11 cellular contexts compared by ENCODE assay signal in genomic region chr22:46579751-46580449, GRCh38. TPM values are rescaled to one million over a fixed set of nuclear protein-coding genes. Genes with fewer than 3 reads are reported as not detected.
DNase-seq lines count a peak whose midpoint lies in the region; ATAC-seq and TF ChIP-seq lines count a peak whose summit lies in the region.
"Had no signal": no experiment of that assay in that cellular context is flagged by ENCODE, and none has a peak within 500 bp of the region (broad histone marks: within the 10 kb centered on the region; RNA-seq: fewer than 3 reads in every experiment).

No MANE protein-coding gene starts in this region.

- peaks cover 9% of the 10 kb centered on the region for H3K27me3 Mint-ChIP-seq in dendritic cell treated with granulocyte-macrophage colony-stimulating factor and Interleukin-4, amounts not matched to agents 40 ng/mL and 50 ng/mL, for 4 days
- no peaks in the 10 kb centered on the region for H3K27me3 Mint-ChIP-seq in activated CD8-positive, alpha-beta T cell treated with anti-CD3 and anti-CD28 coated beads for 36 hours

- H3K9me3 Mint-ChIP-seq in dendritic cell treated with granulocyte-macrophage colony-stimulating factor and Interleukin-4, amounts not matched to agents 40 ng/mL and 50 ng/mL, for 4 days: no peaks in the 10 kb centered on the region
- no peaks in the 10 kb centered on the region for H3K9me3 Mint-ChIP-seq in activated CD8-positive, alpha-beta T cell treated with anti-CD3 and anti-CD28 coated beads for 36 hours

- POLR2A ChIA-PET in activated CD8-positive, alpha-beta T cell treated with anti-CD3 and anti-CD28 coated beads for 36 hours (lab: Charles Lee): no interaction called here

- no peak for TF ChIP-seq EP300 in stomach (IDR thresholded peaks at IDR 0.05)

- H3K14ac ChIP-seq in mesenchymal stem cell (ENCODE audit: low read length in 2 of 2): peak overlapping the region in 1 of 2 experiments; percentile 57

- H3K27me3 ChIP-seq in mesenchymal stem cell (ENCODE audit: control insufficient read depth in 1 of 2, insufficient read depth in 1 of 2, low read length in 2 of 2): peaks cover 0 to 4% of the 10 kb centered on the region in 2 experiments
- no peaks in the 10 kb centered on the region for H3K27me3 ChIP-seq in stomach

- H3K4me3 ChIP-seq in NB4 (ENCODE audit: low read depth, low read length): no peak overlapping the region
- H3K4me3 ChIP-seq in mesenchymal stem cell (ENCODE audit: insufficient read depth in 1 of 2, low read depth in 1 of 2, low read length in 2 of 2): peak overlapping the region in 1 of 2 experiments; percentile 88
- peak overlapping the region in 1 of 4 donors; percentile 74 for H3K4me3 ChIP-seq in stomach

- H3K27ac ChIP-seq in mesenchymal stem cell (ENCODE audit: low read length, poor library complexity, severe bottlenecking) (no peak overlapping the region), stomach (peak overlapping the region; percentile 80 to 88 (median 83))
- H3K27ac ChIP-seq: neutrophil had no signal

- peaks cover 87% of the 10 kb centered on the region for H3K4me1 Mint-ChIP-seq in dendritic cell treated with granulocyte-macrophage colony-stimulating factor and Interleukin-4, amounts not matched to agents 40 ng/mL and 50 ng/mL, for 4 days (ENCODE audit: low read depth)
- peaks cover 31% of the 10 kb centered on the region for H3K4me1 Mint-ChIP-seq in activated CD8-positive, alpha-beta T cell treated with anti-CD3 and anti-CD28 coated beads for 36 hours (ENCODE audit: low read depth)

- H3K36me3 ChIP-seq in mesenchymal stem cell (ENCODE audit: control insufficient read depth in 1 of 2, insufficient read depth in 2 of 2, low read depth in 1 of 2, low read length in 2 of 2) (peaks cover 0 to 4% of the 10 kb centered on the region in 2 experiments), stomach (no peaks in the 10 kb centered on the region)
- H3K36me3 ChIP-seq: neutrophil had no signal

- no peak overlapping the region for H2BK15ac ChIP-seq in mesenchymal stem cell (ENCODE audit: low read depth, poor library complexity, severe bottlenecking)

- H3K4me1 ChIP-seq in mesenchymal stem cell (ENCODE audit: control insufficient read depth, insufficient read depth, low read depth, low read length) (peaks cover 66% of the 10 kb centered on the region), stomach (peaks cover 80 to 90% (median 89%) of the 10 kb centered on the region in 4 donors)

- no peak overlapping the region for H4K91ac ChIP-seq in mesenchymal stem cell (ENCODE audit: low read length)

- no peak for ATAC-seq in activated CD8-positive, alpha-beta T cell treated with anti-CD3 and anti-CD28 coated beads for 36 hours
- ATAC-seq: activated CD8-positive, alpha-beta T cell treated with anti-CD3 and anti-CD28 coated beads, Interleukin-2, amount 10 ng/mL, durations not matched to agents 7 days and 5 days had no signal

- no peak overlapping the region for H2BK12ac ChIP-seq in mesenchymal stem cell (ENCODE audit: low read length in 2 of 2)

- no peak overlapping the region for H3K4me2 ChIP-seq in mesenchymal stem cell (ENCODE audit: low read length, poor library complexity, severe bottlenecking)

- H3K4ac ChIP-seq in mesenchymal stem cell (ENCODE audit: low read depth in 1 of 2, low read length in 2 of 2): peak overlapping the region in 1 of 2 experiments; percentile 57

- H4K8ac ChIP-seq in mesenchymal stem cell (ENCODE audit: low read length): no peak overlapping the region

- peaks cover 52% of the 10 kb centered on the region for H3K36me3 Mint-ChIP-seq in dendritic cell treated with granulocyte-macrophage colony-stimulating factor and Interleukin-4, amounts not matched to agents 40 ng/mL and 50 ng/mL, for 4 days (ENCODE audit: low read depth)
- H3K36me3 Mint-ChIP-seq in activated CD8-positive, alpha-beta T cell treated with anti-CD3 and anti-CD28 coated beads for 36 hours (ENCODE audit: low read depth): no peaks in the 10 kb centered on the region

- CTCF ChIA-PET in activated CD8-positive, alpha-beta T cell treated with anti-CD3 and anti-CD28 coated beads for 36 hours (lab: Charles Lee): no interaction called here

- peak overlapping the region; percentile 92 for H3K27ac Mint-ChIP-seq in dendritic cell treated with granulocyte-macrophage colony-stimulating factor and Interleukin-4, amounts not matched to agents 40 ng/mL and 50 ng/mL, for 4 days
- no peak overlapping the region for H3K27ac Mint-ChIP-seq in activated CD8-positive, alpha-beta T cell treated with anti-CD3 and anti-CD28 coated beads for 36 hours
- H3K27ac Mint-ChIP-seq: activated CD8-positive, alpha-beta T cell treated with anti-CD3 and anti-CD28 coated beads, Interleukin-2, amount 10 ng/mL, durations not matched to agents 7 days and 5 days had no signal

- peaks cover 23% of the 10 kb centered on the region for H3K79me1 ChIP-seq in mesenchymal stem cell (replicated peaks; ENCODE audit: low read length, poor library complexity, severe bottlenecking)

- TF ChIP-seq CTCF in NB4 (IDR thresholded peaks at IDR 0.05; ENCODE audit: low read depth, low read length) (no peak), stomach (IDR thresholded peaks at IDR 0.05) (no peak)
- TF ChIP-seq CTCF in activated CD8-positive, alpha-beta T cell treated with anti-CD3 and anti-CD28 coated beads for 36 hours (IDR thresholded peaks at IDR 0.05): no peak

- no peak overlapping the region for H3K23ac ChIP-seq in mesenchymal stem cell (ENCODE audit: low read length in 2 of 2)

- no peaks in the 10 kb centered on the region for H3K9me3 ChIP-seq in mesenchymal stem cell (ENCODE audit: control insufficient read depth, low read length)
- H3K9me3 ChIP-seq in stomach: no peaks in the 10 kb centered on the region
- H3K9me3 ChIP-seq: neutrophil had no signal

- DNase-seq in NB4 (ENCODE audit: low read depth): peak; percentile 31
- no peak for DNase-seq in mesenchymal stem cell
- no peak for DNase-seq in stomach
- DNase-seq in nucleus accumbens (lab: John Stamatoyannopoulos, UW): no peak
- DNase-seq in activated CD8-positive, alpha-beta T cell treated with anti-CD3 and anti-CD28 coated beads for 36 hours: no peak
- DNase-seq in NCI-H774 (lab: John Stamatoyannopoulos, UW): no peak
- DNase-seq in COR-L47 (lab: John Stamatoyannopoulos, UW): no peak
- DNase-seq: activated CD8-positive, alpha-beta T cell treated with anti-CD3 and anti-CD28 coated beads, Interleukin-2, amount 10 ng/mL, durations not matched to agents 7 days and 5 days; HCEC 1CT had no signal

- no peak for TF ChIP-seq POLR2A in NB4 (IDR thresholded peaks at IDR 0.05; ENCODE audit: extremely low read depth, insufficient read length)
- TF ChIP-seq POLR2A in stomach (IDR thresholded peaks at IDR 0.05): no peak

- intact Hi-C loops in dendritic cell treated with granulocyte-macrophage colony-stimulating factor and Interleukin-4, amounts not matched to agents 40 ng/mL and 50 ng/mL, for 4 days (cut with micrococcal nuclease): loop anchor here (5.0 to 10.0 kb wide), 3 partner anchors 42 to 155 kb away; partner anchors contain the start of genes CERK and GRAMD4
- intact Hi-C loops in stomach (cut with DNase I; ENCODE audit: low total_unique reads): no loop called here
- intact Hi-C loops in activated CD8-positive, alpha-beta T cell treated with anti-CD3 and anti-CD28 coated beads for 36 hours (cut with micrococcal nuclease): loop anchor here (10.0 kb wide), 1 partner anchor 95 kb away; no protein-coding TSS in a partner anchor

- H2AFZ ChIP-seq in mesenchymal stem cell (ENCODE audit: low read depth, low read length): no peak overlapping the region

- 92% methylated on average over 14 of the region's 14 CpGs for WGBS in mesenchymal stem cell
- WGBS in stomach, 5 donors: 60 to 76% (median 72%) methylated on average over 11 to 14 of the region's 14 CpGs

- H3K9ac ChIP-seq in mesenchymal stem cell (ENCODE audit: low read length): peak overlapping the region; percentile 41

- peak overlapping the region; percentile 96 for H3K4me3 Mint-ChIP-seq in dendritic cell treated with granulocyte-macrophage colony-stimulating factor and Interleukin-4, amounts not matched to agents 40 ng/mL and 50 ng/mL, for 4 days
- H3K4me3 Mint-ChIP-seq in activated CD8-positive, alpha-beta T cell treated with anti-CD3 and anti-CD28 coated beads for 36 hours: no peak overlapping the region

- peak overlapping the region; percentile 8 for H2AK5ac ChIP-seq in mesenchymal stem cell (ENCODE audit: low read length, severe bottlenecking)

- H3K18ac ChIP-seq in mesenchymal stem cell (ENCODE audit: low read depth in 1 of 2, low read length in 2 of 2): no peak overlapping the region

- no peak overlapping the region for H2BK5ac ChIP-seq in mesenchymal stem cell (ENCODE audit: low read depth, low read length, poor library complexity, severe bottlenecking)

- no peak overlapping the region for H2BK120ac ChIP-seq in mesenchymal stem cell (ENCODE audit: low read depth, low read length)

RNA-seq across cellular contexts. Expression of gene GRAMD4, which starts 40.3 kb away (rescaled TPM):
- polyA plus RNA-seq in mesenchymal stem cell (2013, experiment 1 of 2): 5.1 TPM
- 5.0 TPM for polyA plus RNA-seq in mesenchymal stem cell (2013, experiment 2 of 2)
- total RNA-seq in stomach: 100 to 1,000 TPM in 1 of 5 donors, 10 to 100 TPM in 4; 20.5 to 452 (median 30.9) TPM
- 10 to 100 TPM in 2 of 3 donors, 1 to 10 TPM in 1; 7.4 to 14.3 (median 13.7) TPM for polyA plus RNA-seq in stomach
- total RNA-seq in activated CD8-positive, alpha-beta T cell treated with anti-CD3 and anti-CD28 coated beads for 36 hours: 10 to 100 TPM; 26.9 to 28.1 TPM

RNA-seq across cellular contexts. Expression of gene CELSR1, which starts 42.5 kb away (rescaled TPM):
- 0.14 TPM for polyA plus RNA-seq in mesenchymal stem cell (2013, experiment 1 of 2)
- polyA plus RNA-seq in mesenchymal stem cell (2013, experiment 2 of 2): 0.11 TPM
- total RNA-seq in stomach: 10 to 100 TPM in 4 of 5 donors, under 1 TPM in 1; 0.29 to 78.2 (median 29.8) TPM
- polyA plus RNA-seq in stomach: 10 to 100 TPM in 1 of 3 donors, 1 to 10 TPM in 2; 1.8 to 15.7 (median 4.6) TPM
- total RNA-seq in activated CD8-positive, alpha-beta T cell treated with anti-CD3 and anti-CD28 coated beads for 36 hours: under 1 TPM; 0.25 to 0.36 TPM
